1 cellular context compared by ENCODE assay signal in genomic region chr1:20508411-20508771, GRCh38.
TF ChIP-seq lines count a peak whose summit lies in the region.

No MANE protein-coding gene starts in this region.

TF ChIP-seq in H1, 55 proteins besides CTCF, POLR2A, EP300 and RAD21:
- no peak for TF ChIP-seq EGR1 (IDR thresholded peaks at IDR 0.05; ENCODE audit: borderline replicate concordance, low read depth, low read length)
- TF ChIP-seq GTF2F1 (IDR thresholded peaks at IDR 0.05; ENCODE audit: borderline replicate concordance, low read depth, low read length) = no peak
- no peak for TF ChIP-seq PHF8 (conservative IDR thresholded peaks at IDR 0.05; ENCODE audit: low read depth, low read length)
- no peak for TF ChIP-seq HDAC2 (IDR thresholded peaks at IDR 0.05; ENCODE audit: borderline replicate concordance in 1 of 2, low read depth in 2 of 2, low read length in 2 of 2)
- no peak for TF ChIP-seq GABPA (IDR thresholded peaks at IDR 0.05; ENCODE audit: borderline replicate concordance, insufficient read depth, low read length)
- no peak for TF ChIP-seq SP1 (IDR thresholded peaks at IDR 0.05; ENCODE audit: low read depth, low read length)
- no peak for TF ChIP-seq SUZ12 (IDR thresholded peaks at IDR 0.05; ENCODE audit: low read length)
- no peak for TF ChIP-seq MAFK (IDR thresholded peaks at IDR 0.05; ENCODE audit: low read depth, low read length)
- no peak for TF ChIP-seq ASH2L (IDR thresholded peaks at IDR 0.05; ENCODE audit: low read length)
- TF ChIP-seq TEAD4 (IDR thresholded peaks at IDR 0.05; ENCODE audit: low read depth, low read length) = no peak
- no peak for TF ChIP-seq CTBP2 (IDR thresholded peaks at IDR 0.05; ENCODE audit: borderline replicate concordance, insufficient read depth, insufficient read length, low read length)
- no peak for TF ChIP-seq CEBPB (IDR thresholded peaks at IDR 0.05; ENCODE audit: low read depth, low read length)
